In genomic region chr9:130467371-130467770, GRCh38 we compare ENCODE assay signal across 16 cellular contexts. TPM values are rescaled to one million over a fixed set of nuclear protein-coding genes. Genes with fewer than 3 reads are reported as not detected.
DNase-seq lines count a peak whose midpoint lies in the region; ATAC-seq and TF ChIP-seq lines count a peak whose summit lies in the region.
"Had no signal": no experiment of that assay in that cellular context is flagged by ENCODE, and none has a peak within 500 bp of the region (broad histone marks: within the 10 kb centered on the region; RNA-seq: fewer than 3 reads in every experiment).

No MANE protein-coding gene starts in this region.

- H3K4me3 Mint-ChIP-seq in activated naive CD4-positive, alpha-beta T cell treated with anti-CD3 and anti-CD28 coated beads, Interleukin-2, amount 10 ng/mL, durations not matched to agents 7 days and 5 days = no peak overlapping the region
- H3K4me3 Mint-ChIP-seq: activated CD4-positive, alpha-beta T cell treated with anti-CD3 and anti-CD28 coated beads for 36 hours; stimulated activated naive CD8-positive, alpha-beta T cell treated with anti-CD3 and anti-CD28 coated beads, Interleukin-15, amount 100 ng/mL, for 72 hours had no signal

- H3K4me3 ChIP-seq in liver (ENCODE audit: low read depth in 1 of 3, low read length in 3 of 3) (no peak overlapping the region), right lobe of liver (no peak overlapping the region)
- H3K4me3 ChIP-seq: SK-N-MC, upper lobe of right lung had no signal

- no peak for TF ChIP-seq RAD21 in liver (IDR thresholded peaks at IDR 0.05)

- H3K9me3 Mint-ChIP-seq in activated naive CD4-positive, alpha-beta T cell treated with anti-CD3 and anti-CD28 coated beads, Interleukin-2, amount 10 ng/mL, durations not matched to agents 7 days and 5 days = no peaks in the 10 kb centered on the region
- H3K9me3 Mint-ChIP-seq: stimulated activated naive CD8-positive, alpha-beta T cell treated with anti-CD3 and anti-CD28 coated beads, Interleukin-15, amount 100 ng/mL, for 72 hours had no signal

- no peak for DNase-seq in right lobe of liver
- DNase-seq in NCI-H2227 (lab: John Stamatoyannopoulos, UW; ENCODE audit: unreplicated experiment) = peak; percentile 89
- peak; percentile 36 to 77 for DNase-seq in cerebellar nuclear complex (lab: John Stamatoyannopoulos, UW)
- DNase-seq in OCI-M1 (lab: John Stamatoyannopoulos, UW) = no peak
- no peak for DNase-seq in activated naive CD4-positive, alpha-beta T cell treated with anti-CD3 and anti-CD28 coated beads, Interleukin-2, amount 10 ng/mL, durations not matched to agents 7 days and 5 days
- no peak for DNase-seq in activated CD4-positive, alpha-beta T cell treated with anti-CD3 and anti-CD28 coated beads for 48 hours
- no peak for DNase-seq in activated CD8-positive, alpha-beta memory T cell treated with anti-CD3 and anti-CD28 coated beads, Interleukin-2, amount 50 U/mL, for 48 hours
- DNase-seq: activated CD4-positive, alpha-beta T cell treated with anti-CD3 and anti-CD28 coated beads for 36 hours; activated gamma-delta T cell; kidney glomerular epithelial cell; stimulated activated naive CD8-positive, alpha-beta T cell treated with anti-CD3 and anti-CD28 coated beads, Interleukin-15, amount 100 ng/mL, for 72 hours; upper lobe of right lung had no signal

- H3K27ac ChIP-seq in liver (ENCODE audit: low read depth in 1 of 2, low read length in 2 of 2) = peak overlapping the region; percentile 39 to 54
- H3K27ac ChIP-seq in right lobe of liver = peak overlapping the region in 1 of 3 donors; percentile 12
- H3K27ac ChIP-seq: C4-2B, neutrophil, SK-N-MC, upper lobe of right lung had no signal

- peaks cover 20 to 46% (median 39%) of the 10 kb centered on the region in 4 donors for H3K36me3 ChIP-seq in liver (ENCODE audit: control insufficient read depth in 4 of 4, insufficient read depth in 3 of 4, low read depth in 1 of 4, low read length in 3 of 4)
- peaks cover 0 to 90% (median 24%) of the 10 kb centered on the region in 4 donors for H3K36me3 ChIP-seq in right lobe of liver
- H3K36me3 ChIP-seq: neutrophil had no signal

- TF ChIP-seq POLR2A in right lobe of liver (IDR thresholded peaks at IDR 0.05) = no peak

- no peak for ATAC-seq in right lobe of liver
- ATAC-seq: activated CD4-positive, alpha-beta T cell treated with anti-CD3 and anti-CD28 coated beads for 36 hours; stimulated activated naive CD8-positive, alpha-beta T cell treated with anti-CD3 and anti-CD28 coated beads, Interleukin-15, amount 100 ng/mL, for 72 hours; upper lobe of right lung had no signal

- H3K9me3 ChIP-seq in liver (ENCODE audit: control insufficient read depth in 4 of 4, low read length in 3 of 4) (no peaks in the 10 kb centered on the region), right lobe of liver (no peaks in the 10 kb centered on the region)
- H3K9me3 ChIP-seq: neutrophil, upper lobe of right lung had no signal

- no peak for TF ChIP-seq CTCF in liver (IDR thresholded peaks at IDR 0.05; ENCODE audit: low read depth, low read length, missing input control)
- TF ChIP-seq CTCF in right lobe of liver (IDR thresholded peaks at IDR 0.05) = no peak

- CTCF ChIA-PET in activated naive CD4-positive, alpha-beta T cell treated with anti-CD3 and anti-CD28 coated beads, Interleukin-2, amount 10 ng/mL, durations not matched to agents 7 days and 5 days (lab: Charles Lee) = interaction anchor here (0.6 to 3.8 kb wide), 3 partner anchors 10 to 218 kb away, joined by 3 to 18 read pairs (median 3); no protein-coding TSS in a partner anchor

- 70% methylated on average over 13 of the region's 13 CpGs for WGBS in liver
- WGBS in right lobe of liver (ENCODE audit: insufficient coverage, low coverage, low lambda C conversion rate, missing lambda C conversion rate) = 51% methylated on average over 5 of the region's 13 CpGs

- peaks cover 7 to 38% (median 25%) of the 10 kb centered on the region in 4 donors for H3K4me1 ChIP-seq in liver (ENCODE audit: control insufficient read depth in 4 of 4, insufficient read depth in 4 of 4, low read length in 3 of 4)
- H3K4me1 ChIP-seq in right lobe of liver = peaks cover 0 to 47% (median 9%) of the 10 kb centered on the region in 4 donors
- H3K4me1 ChIP-seq: upper lobe of right lung had no signal

- no peak overlapping the region for H3K27ac Mint-ChIP-seq in activated naive CD4-positive, alpha-beta T cell treated with anti-CD3 and anti-CD28 coated beads, Interleukin-2, amount 10 ng/mL, durations not matched to agents 7 days and 5 days
- H3K27ac Mint-ChIP-seq: activated CD4-positive, alpha-beta T cell treated with anti-CD3 and anti-CD28 coated beads for 36 hours; stimulated activated naive CD8-positive, alpha-beta T cell treated with anti-CD3 and anti-CD28 coated beads, Interleukin-15, amount 100 ng/mL, for 72 hours had no signal

- H3K4me1 Mint-ChIP-seq in activated naive CD4-positive, alpha-beta T cell treated with anti-CD3 and anti-CD28 coated beads, Interleukin-2, amount 10 ng/mL, durations not matched to agents 7 days and 5 days = no peaks in the 10 kb centered on the region
- H3K4me1 Mint-ChIP-seq: activated CD4-positive, alpha-beta T cell treated with anti-CD3 and anti-CD28 coated beads for 36 hours; stimulated activated naive CD8-positive, alpha-beta T cell treated with anti-CD3 and anti-CD28 coated beads, Interleukin-15, amount 100 ng/mL, for 72 hours had no signal

- H3K27me3 Mint-ChIP-seq in activated naive CD4-positive, alpha-beta T cell treated with anti-CD3 and anti-CD28 coated beads, Interleukin-2, amount 10 ng/mL, durations not matched to agents 7 days and 5 days = peaks cover 81% of the 10 kb centered on the region

- no peaks in the 10 kb centered on the region for H3K27me3 ChIP-seq in liver (ENCODE audit: control insufficient read depth in 4 of 4, insufficient read depth in 4 of 4, low read length in 3 of 4)
- H3K27me3 ChIP-seq in right lobe of liver = no peaks in the 10 kb centered on the region
- H3K27me3 ChIP-seq: upper lobe of right lung had no signal

- H3K9ac ChIP-seq in liver (ENCODE audit: low read depth in 1 of 2, low read length in 2 of 2) = no peak overlapping the region

- intact Hi-C loops in right lobe of liver (cut with DNase I) = no loop called here

- H3K36me3 Mint-ChIP-seq in activated naive CD4-positive, alpha-beta T cell treated with anti-CD3 and anti-CD28 coated beads, Interleukin-2, amount 10 ng/mL, durations not matched to agents 7 days and 5 days = no peaks in the 10 kb centered on the region

TF ChIP-seq in liver, 16 proteins besides CTCF, POLR2A, EP300 and RAD21:
- TF ChIP-seq EGR1 (IDR thresholded peaks at IDR 0.05; ENCODE audit: low read depth in 2 of 2) = no peak
- no peak for TF ChIP-seq FOXA1 (IDR thresholded peaks at IDR 0.05)
- no peak for TF ChIP-seq MAX (IDR thresholded peaks at IDR 0.05)
- TF ChIP-seq NR2F2 (IDR thresholded peaks at IDR 0.05) = no peak
- TF ChIP-seq JUND (IDR thresholded peaks at IDR 0.05) = no peak
- TF ChIP-seq TAF1 (conservative IDR thresholded peaks at IDR 0.05) = no peak
- no peak for TF ChIP-seq REST (IDR thresholded peaks at IDR 0.05)
- no peak for TF ChIP-seq ZBTB33 (IDR thresholded peaks at IDR 0.05)
TF ChIP-seq in liver: peak in this region for 0.

RNA-seq across cellular contexts. Expression of gene ASS1, which starts 22.6 kb away (rescaled TPM):
- total RNA-seq in liver = 100 to 1,000 TPM; 396 to 711 TPM
- 100 to 1,000 TPM; 425 to 641 TPM for polyA plus RNA-seq in liver
- 1,000 to 10,000 TPM in 3 of 6 experiments, 100 to 1,000 TPM in 3; 437 to 1,278 (median 1,014) TPM for total RNA-seq in right lobe of liver

Comparison
In these comparisons a context has a peak if more than half of its experiments do, and no peak if none do; other contexts are left out.
1. DNase-seq: peak in NCI-H2227 (single experiment) and cerebellar nuclear complex (2 of 2); none in right lobe of liver (0 of 3), OCI-M1 (single experiment), activated naive CD4-positive, alpha-beta T cell treated with anti-CD3 and anti-CD28 coated beads, Interleukin-2, amount 10 ng/mL, durations not matched to agents 7 days and 5 days (single experiment), activated CD4-positive, alpha-beta T cell treated with anti-CD3 and anti-CD28 coated beads for 48 hours (single experiment) and activated CD8-positive, alpha-beta memory T cell treated with anti-CD3 and anti-CD28 coated beads, Interleukin-2, amount 50 U/mL, for 48 hours (single experiment).